ENCODE assay signal across 31 cellular contexts in genomic region chr10:96972264-96972663, GRCh38.
"Had no signal": no experiment of that assay in that cellular context is flagged by ENCODE, and none has a peak within 500 bp of the region (broad histone marks: within the 10 kb centered on the region; RNA-seq: fewer than 3 reads in every experiment).

No MANE protein-coding gene starts in this region.

- H3K9me3 ChIP-seq: gastroesophageal sphincter, left ventricle myocardium inferior, pancreas, prostate gland, right atrium auricular region, stomach, thyroid gland, upper lobe of left lung, vagina had no signal

- H3K27me3 ChIP-seq: dorsolateral prefrontal cortex, gastroesophageal sphincter, pancreas, right atrium auricular region, stomach, thyroid gland, upper lobe of left lung, vagina had no signal

- H3K4me1 ChIP-seq: gastroesophageal sphincter, prostate gland, right atrium auricular region, stomach, thyroid gland, upper lobe of left lung had no signal

- DNase-seq: activated CD4-positive, alpha-beta T cell treated with anti-CD3 and anti-CD28 coated beads for 4 hours; activated CD4-positive, alpha-beta T cell treated with anti-CD3 and anti-CD28 coated beads, Interleukin-2, amount 50 U/mL, for 48 hours; activated CD8-positive, alpha-beta memory T cell treated with anti-CD3 and anti-CD28 coated beads for 24 hours; activated effector memory CD4-positive, alpha-beta T cell treated with Interleukin-2 at 50 U/mL for 16 hours; activated naive CD4-positive, alpha-beta T cell treated with Interleukin-2 at 50 U/mL for 16 hours; anterior cingulate cortex; dorsolateral prefrontal cortex; effector memory CD4-positive, alpha-beta T cell; head of caudate nucleus; hypothalamus; immature natural killer cell; kidney; left ventricle myocardium inferior; nucleus accumbens; pancreas; stimulated activated CD4-positive, alpha-beta T cell treated with anti-CD3 and anti-CD28 coated beads, Interleukin-1b, Interleukin-23, amount 100 ng/mL, for 48 hours; stimulated activated CD4-positive, alpha-beta T cell treated with anti-CD3 and anti-CD28 coated beads, Interleukin-4, amount 100 ng/mL, for 4 hours; stimulated activated CD8-positive, alpha-beta memory T cell treated with anti-CD3 and anti-CD28 coated beads, Interleukin-4, amount 100 ng/mL, for 48 hours; stomach; T-helper 9 cell; thyroid gland; upper lobe of left lung had no signal

- ATAC-seq: gastroesophageal sphincter; pancreas; stimulated activated memory B cell treated with anti-CD40 and anti-IgM and Interleukin-4, amounts not matched to agents 10 μg/mL and 1 μg/mL and 100 μg/mL, for 72 hours had no signal

- H3K4me3 ChIP-seq: dorsolateral prefrontal cortex, gastroesophageal sphincter, left ventricle myocardium inferior, pancreas, prostate gland, right atrium auricular region, smooth muscle cell, stomach, thyroid gland, upper lobe of left lung, vagina had no signal

- FAIRE-seq: colon, kidney, pancreas, TTC549 had no signal

- H3K36me3 ChIP-seq: gastroesophageal sphincter, left ventricle myocardium inferior, pancreas, prostate gland, right atrium auricular region, stomach, thyroid gland, upper lobe of left lung, vagina had no signal

- H3K27ac ChIP-seq: dorsolateral prefrontal cortex, gastroesophageal sphincter, left ventricle myocardium inferior, pancreas, prostate gland, right atrium auricular region, stomach, thyroid gland, upper lobe of left lung, vagina, VCaP had no signal
